ENCODE assay signal across 8 cellular contexts in the genomic region with DNA sequence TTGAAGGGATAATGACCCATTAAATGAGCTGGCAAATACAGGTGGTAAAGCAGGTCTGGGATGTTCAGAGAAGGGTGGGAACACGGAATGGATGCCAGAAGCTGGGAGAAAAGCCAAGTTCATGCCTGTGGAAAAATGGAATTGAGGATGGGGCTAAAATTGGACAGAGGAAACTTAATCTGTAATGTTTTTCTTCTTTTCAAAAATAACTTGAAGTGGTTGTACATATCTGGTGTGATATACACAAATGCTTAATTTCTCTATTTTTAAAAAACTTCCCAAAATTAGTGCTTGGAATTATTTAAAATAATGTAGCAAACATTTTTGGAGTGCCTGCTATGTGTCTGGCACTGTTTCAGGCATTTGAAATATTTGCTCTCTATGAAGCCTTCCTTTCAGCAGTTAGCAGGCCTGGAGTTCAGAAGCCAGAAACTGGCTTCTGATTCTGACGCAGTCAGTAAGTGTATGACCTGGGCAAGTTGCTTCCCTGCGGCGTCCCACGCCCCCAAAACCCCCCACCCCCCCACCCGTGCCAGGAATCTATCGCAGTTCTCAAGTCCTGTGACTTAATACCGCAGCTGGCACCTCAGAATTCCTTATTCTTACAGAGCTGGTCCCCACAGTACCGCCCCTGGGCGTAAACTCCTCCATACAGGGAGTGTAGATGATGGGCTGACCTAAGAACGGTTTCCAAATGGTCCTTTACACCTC. TPM values are rescaled to one million over a fixed set of nuclear protein-coding genes. Genes with fewer than 3 reads are reported as not detected.
DNase-seq lines count a peak whose midpoint lies in the region; ATAC-seq lines count a peak whose summit lies in the region.

No MANE protein-coding gene starts in this region.

- no peaks in the 10 kb centered on the region for H3K27me3 ChIP-seq in iPS-15b (ENCODE audit: control insufficient read depth, insufficient read depth, low read length)

- H3K27ac Mint-ChIP-seq in activated T-cell treated with anti-CD3 and anti-CD28 coated beads, Interleukin-2, amount 50 U/mL, for 24 hours: peak overlapping the region; percentile 95
- peak overlapping the region; percentile 88 for H3K27ac Mint-ChIP-seq in activated T-helper 1 cell treated with anti-CD3 and anti-CD28 coated beads, Interleukin-12 subunit alpha, Interleukin-12 subunit beta, Interleukin-2, Interleukin-4 antibody, amounts not matched to agents 30 ng/mL and 10 ng/mL and 1 ng/mL, durations not matched to agents 14 hours and 24 hours and 36 hours
- H3K27ac Mint-ChIP-seq in stimulated activated naive B cell treated with anti-CD40 and anti-IgM and Interleukin-4, amounts not matched to agents 10 μg/mL and 1 μg/mL and 100 μg/mL, for 72 hours: peak overlapping the region; percentile 93

- H3K9me3 Mint-ChIP-seq in activated T-cell treated with anti-CD3 and anti-CD28 coated beads, Interleukin-2, amount 50 U/mL, for 24 hours: no peaks in the 10 kb centered on the region
- H3K9me3 Mint-ChIP-seq in activated T-helper 1 cell treated with anti-CD3 and anti-CD28 coated beads, Interleukin-12 subunit alpha, Interleukin-12 subunit beta, Interleukin-2, Interleukin-4 antibody, amounts not matched to agents 30 ng/mL and 10 ng/mL and 1 ng/mL, durations not matched to agents 14 hours and 24 hours and 36 hours: no peaks in the 10 kb centered on the region
- peaks cover 0 to 4% of the 10 kb centered on the region in 2 donors for H3K9me3 Mint-ChIP-seq in stimulated activated naive B cell treated with anti-CD40 and anti-IgM and Interleukin-4, amounts not matched to agents 10 μg/mL and 1 μg/mL and 100 μg/mL, for 72 hours

- intact Hi-C loops in activated T-helper 1 cell treated with anti-CD3 and anti-CD28 coated beads, Interleukin-12 subunit alpha, Interleukin-12 subunit beta, Interleukin-2, Interleukin-4 antibody, amounts not matched to agents 30 ng/mL and 10 ng/mL and 1 ng/mL, durations not matched to agents 14 hours and 24 hours and 36 hours (cut with micrococcal nuclease): loop anchor here (2.0 kb wide), 1 partner anchor 49 kb away; no protein-coding TSS in a partner anchor

- H3K4me3 ChIP-seq in iPS-15b (ENCODE audit: low read depth, low read length): peak overlapping the region; percentile 96

- H3K9ac ChIP-seq in iPS-15b (ENCODE audit: low read depth, low read length): no peak overlapping the region

- H3K4me3 Mint-ChIP-seq in activated T-cell treated with anti-CD3 and anti-CD28 coated beads, Interleukin-2, amount 50 U/mL, for 24 hours: peak overlapping the region; percentile 96
- peak overlapping the region; percentile 88 for H3K4me3 Mint-ChIP-seq in activated T-helper 1 cell treated with anti-CD3 and anti-CD28 coated beads, Interleukin-12 subunit alpha, Interleukin-12 subunit beta, Interleukin-2, Interleukin-4 antibody, amounts not matched to agents 30 ng/mL and 10 ng/mL and 1 ng/mL, durations not matched to agents 14 hours and 24 hours and 36 hours
- peak overlapping the region; percentile 85 to 93 for H3K4me3 Mint-ChIP-seq in stimulated activated naive B cell treated with anti-CD40 and anti-IgM and Interleukin-4, amounts not matched to agents 10 μg/mL and 1 μg/mL and 100 μg/mL, for 72 hours

- peaks cover 38% of the 10 kb centered on the region for H3K4me1 Mint-ChIP-seq in activated T-cell treated with anti-CD3 and anti-CD28 coated beads, Interleukin-2, amount 50 U/mL, for 24 hours (ENCODE audit: low read depth)
- H3K4me1 Mint-ChIP-seq in activated T-helper 1 cell treated with anti-CD3 and anti-CD28 coated beads, Interleukin-12 subunit alpha, Interleukin-12 subunit beta, Interleukin-2, Interleukin-4 antibody, amounts not matched to agents 30 ng/mL and 10 ng/mL and 1 ng/mL, durations not matched to agents 14 hours and 24 hours and 36 hours (ENCODE audit: low read depth): peaks cover 36% of the 10 kb centered on the region
- peaks cover 23 to 33% of the 10 kb centered on the region in 2 donors for H3K4me1 Mint-ChIP-seq in stimulated activated naive B cell treated with anti-CD40 and anti-IgM and Interleukin-4, amounts not matched to agents 10 μg/mL and 1 μg/mL and 100 μg/mL, for 72 hours

- no peaks in the 10 kb centered on the region for H3K27me3 Mint-ChIP-seq in activated T-cell treated with anti-CD3 and anti-CD28 coated beads, Interleukin-2, amount 50 U/mL, for 24 hours
- H3K27me3 Mint-ChIP-seq in activated T-helper 1 cell treated with anti-CD3 and anti-CD28 coated beads, Interleukin-12 subunit alpha, Interleukin-12 subunit beta, Interleukin-2, Interleukin-4 antibody, amounts not matched to agents 30 ng/mL and 10 ng/mL and 1 ng/mL, durations not matched to agents 14 hours and 24 hours and 36 hours (ENCODE audit: insufficient read depth): peaks cover 4% of the 10 kb centered on the region
- H3K27me3 Mint-ChIP-seq in stimulated activated naive B cell treated with anti-CD40 and anti-IgM and Interleukin-4, amounts not matched to agents 10 μg/mL and 1 μg/mL and 100 μg/mL, for 72 hours: peaks cover 0 to 10% of the 10 kb centered on the region in 2 donors

- no peaks in the 10 kb centered on the region for H3K4me1 ChIP-seq in iPS-15b (ENCODE audit: control insufficient read depth, insufficient read depth, low read length)

- DNase-seq in activated T-cell treated with anti-CD3 and anti-CD28 coated beads, Interleukin-2, amount 50 U/mL, for 24 hours: no peak
- DNase-seq in activated T-cell treated with anti-CD3 and anti-CD28 coated beads, Interleukin-2, amount 50 U/mL, for 48 hours: no peak
- DNase-seq in activated T-helper 1 cell treated with anti-CD3 and anti-CD28 coated beads, Interleukin-12 subunit alpha, Interleukin-12 subunit beta, Interleukin-2, Interleukin-4 antibody, amounts not matched to agents 30 ng/mL and 10 ng/mL and 1 ng/mL, durations not matched to agents 14 hours and 24 hours and 36 hours (ENCODE audit: low spot score): no peak
- DNase-seq in stimulated activated naive B cell treated with anti-CD40 and anti-IgM and Interleukin-4, amounts not matched to agents 10 μg/mL and 1 μg/mL and 100 μg/mL, for 72 hours: peak; percentile 1
- no peak for DNase-seq in mucosa of gallbladder (ENCODE audit: low spot score)

- peaks cover 8% of the 10 kb centered on the region for H3K36me3 ChIP-seq in iPS-15b (ENCODE audit: control insufficient read depth, insufficient read depth, low read length)

- no peak for ATAC-seq in stimulated activated naive B cell treated with anti-CD40 and anti-IgM and Interleukin-4, amounts not matched to agents 10 μg/mL and 1 μg/mL and 100 μg/mL, for 72 hours (replicated peaks)
- ATAC-seq in HG03159 (IDR thresholded peaks at IDR 0.05; ENCODE audit: unreplicated experiment) (no peak), HG03442 (IDR thresholded peaks at IDR 0.05; ENCODE audit: unreplicated experiment) (no peak)

- H3K9me3 ChIP-seq in iPS-15b (ENCODE audit: control insufficient read depth, insufficient read depth, low read length): no peaks in the 10 kb centered on the region

- H3K36me3 Mint-ChIP-seq in activated T-cell treated with anti-CD3 and anti-CD28 coated beads, Interleukin-2, amount 50 U/mL, for 24 hours (ENCODE audit: low read depth): peaks cover 40% of the 10 kb centered on the region
- peaks cover 15% of the 10 kb centered on the region for H3K36me3 Mint-ChIP-seq in activated T-helper 1 cell treated with anti-CD3 and anti-CD28 coated beads, Interleukin-12 subunit alpha, Interleukin-12 subunit beta, Interleukin-2, Interleukin-4 antibody, amounts not matched to agents 30 ng/mL and 10 ng/mL and 1 ng/mL, durations not matched to agents 14 hours and 24 hours and 36 hours (ENCODE audit: low read depth)
- peaks cover 11 to 12% of the 10 kb centered on the region in 2 donors for H3K36me3 Mint-ChIP-seq in stimulated activated naive B cell treated with anti-CD40 and anti-IgM and Interleukin-4, amounts not matched to agents 10 μg/mL and 1 μg/mL and 100 μg/mL, for 72 hours

RNA-seq across cellular contexts. Expression of a gene that starts 0.8 kb away (rescaled TPM):
- total RNA-seq in activated T-helper 1 cell treated with anti-CD3 and anti-CD28 coated beads, Interleukin-12 subunit alpha, Interleukin-12 subunit beta, Interleukin-2, Interleukin-4 antibody, amounts not matched to agents 30 ng/mL and 10 ng/mL and 1 ng/mL, durations not matched to agents 14 hours and 24 hours and 36 hours: 92.3 and 92.8 TPM in 2 replicates
- 40.5 TPM for total RNA-seq in mucosa of gallbladder

RNA-seq across cellular contexts. Expression of a gene that starts 51.7 kb away (rescaled TPM):
- total RNA-seq in activated T-helper 1 cell treated with anti-CD3 and anti-CD28 coated beads, Interleukin-12 subunit alpha, Interleukin-12 subunit beta, Interleukin-2, Interleukin-4 antibody, amounts not matched to agents 30 ng/mL and 10 ng/mL and 1 ng/mL, durations not matched to agents 14 hours and 24 hours and 36 hours: 0.83 and 1.2 TPM in 2 replicates
- 72.4 TPM for total RNA-seq in mucosa of gallbladder

Comparison
In these comparisons a context has a peak if more than half of its experiments do, and no peak if none do; other contexts are left out.
1. RNA of a gene that starts 51.7 kb away (total RNA-seq): 72.4 TPM in mucosa of gallbladder (single experiment); 0.83 to 1.2 TPM in activated T-helper 1 cell treated with anti-CD3 and anti-CD28 coated beads, Interleukin-12 subunit alpha, Interleukin-12 subunit beta, Interleukin-2, Interleukin-4 antibody, amounts not matched to agents 30 ng/mL and 10 ng/mL and 1 ng/mL, durations not matched to agents 14 hours and 24 hours and 36 hours; every median in the first group is over 10 times any median in the second.
2. Peak in every context shown above with its lines, with median percentiles within 50 percentile points of each other: H3K27ac Mint-ChIP-seq and H3K4me3 Mint-ChIP-seq.